ENCODE assay signal across 12 cellular contexts in the genomic region with DNA sequence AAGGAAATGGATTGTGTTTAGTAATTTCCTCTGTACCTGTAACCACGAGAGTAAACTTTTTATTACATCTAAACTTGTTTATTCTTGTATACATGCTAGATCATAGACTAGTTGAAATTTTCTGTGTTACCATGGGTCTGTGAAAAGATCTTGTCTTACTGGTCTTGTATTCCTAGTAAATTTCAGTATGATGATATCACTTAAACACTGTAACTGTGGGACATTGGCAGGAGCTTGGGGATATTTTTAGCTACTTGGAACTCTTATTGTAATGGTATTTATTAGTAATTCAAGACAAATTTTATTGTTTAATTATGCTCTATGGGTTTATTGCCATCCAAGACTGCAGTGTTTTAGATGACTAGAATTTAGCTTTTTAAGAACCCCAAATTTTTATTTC. TPM values are rescaled to one million over a fixed set of nuclear protein-coding genes. Genes with fewer than 3 reads are reported as not detected.
DNase-seq lines count a peak whose midpoint lies in the region; ATAC-seq and TF ChIP-seq lines count a peak whose summit lies in the region.
"Had no signal": no experiment of that assay in that cellular context is flagged by ENCODE, and none has a peak within 500 bp of the region (broad histone marks: within the 10 kb centered on the region; RNA-seq: fewer than 3 reads in every experiment).

No MANE protein-coding gene starts in this region.

- H3K56ac ChIP-seq in mesendoderm (ENCODE audit: low read length): no peak overlapping the region

- H3K36me3 ChIP-seq in left lung (no peaks in the 10 kb centered on the region), mesendoderm (ENCODE audit: control insufficient read depth, insufficient read depth, low read length) (no peaks in the 10 kb centered on the region)
- H3K36me3 ChIP-seq: neural progenitor cell had no signal

- H3K4ac ChIP-seq in mesendoderm (ENCODE audit: low read depth, low read length): no peak overlapping the region

- no peak overlapping the region for H3K27ac ChIP-seq in left lung
- H3K27ac ChIP-seq in mesendoderm (ENCODE audit: low read depth, low read length): no peak overlapping the region

- no peak overlapping the region for H3K18ac ChIP-seq in mesendoderm (ENCODE audit: low read length)

- H3K23ac ChIP-seq in mesendoderm (ENCODE audit: low read length): no peak overlapping the region

- DNase-seq in left ventricle myocardium superior: no peak
- no peak for DNase-seq in Right ventricle myocardium inferior (ENCODE audit: missing footprints)
- peak; percentile 60 for DNase-seq in cerebellar cortex (ENCODE audit: low spot score)
- DNase-seq in left lung: no peak
- no peak for DNase-seq in mesendoderm
- no peak for DNase-seq in DMS114 treated with DMSO at 0.1 percent for 48 hours (lab: John Stamatoyannopoulos, UW; ENCODE audit: unreplicated experiment)
- DNase-seq in nucleus accumbens (lab: John Stamatoyannopoulos, UW): no peak
- DNase-seq in epidermal melanocyte (ENCODE audit: insufficient read length, low spot score): no peak
- DNase-seq: effector memory CD8-positive, alpha-beta T cell; NCI-H1436 treated with DMSO at 0.1 percent for 48 hours had no signal

- no peak overlapping the region for H2BK120ac ChIP-seq in mesendoderm (ENCODE audit: low read depth, low read length)

- H3K9ac ChIP-seq in mesendoderm (ENCODE audit: low read length): no peak overlapping the region
- H3K9ac ChIP-seq: neural progenitor cell had no signal

- no peaks in the 10 kb centered on the region for H3K9me3 ChIP-seq in left lung

- H2BK5ac ChIP-seq in mesendoderm (ENCODE audit: low read length): no peak overlapping the region

- H2BK15ac ChIP-seq in mesendoderm (replicated peaks; ENCODE audit: low read depth): no peak overlapping the region

- H3K79me1 ChIP-seq in mesendoderm (ENCODE audit: low read length): peaks cover 7% of the 10 kb centered on the region

- H3K27me3 ChIP-seq in left lung (no peaks in the 10 kb centered on the region), mesendoderm (ENCODE audit: insufficient read depth, low read length, poor library complexity) (no peaks in the 10 kb centered on the region)
- H3K27me3 ChIP-seq: neural progenitor cell had no signal

- H3K4me1 ChIP-seq in left lung: peaks cover 0 to 18% of the 10 kb centered on the region in 2 donors
- H3K4me1 ChIP-seq in mesendoderm (ENCODE audit: control insufficient read depth, low read depth, low read length): peaks cover 3% of the 10 kb centered on the region

- no CpG with 5 or more reads among the region's 1 CpG for WGBS in mesendoderm (ENCODE audit: extremely low coverage, insufficient coverage, low lambda C conversion rate)

- H3K4me3 ChIP-seq in left lung: no peak overlapping the region
- H3K4me3 ChIP-seq in mesendoderm (ENCODE audit: low read length): no peak overlapping the region
- H3K4me3 ChIP-seq: neural progenitor cell had no signal

- no peak for TF ChIP-seq CTCF in left lung (IDR thresholded peaks at IDR 0.05)

- intact Hi-C loops in left ventricle myocardium superior (cut with micrococcal nuclease) (no loop called here), Right ventricle myocardium inferior (cut with DNase I) (no loop called here), left lung (cut with DNase I) (no loop called here)

- H2AK5ac ChIP-seq in mesendoderm (ENCODE audit: low read length): no peak overlapping the region

- peak; percentile 46 for ATAC-seq in left ventricle myocardium superior
- ATAC-seq in Right ventricle myocardium inferior: no peak
- ATAC-seq in left lung: peak; percentile 27
- ATAC-seq: effector memory CD8-positive, alpha-beta T cell; stimulated activated effector memory CD8-positive, alpha-beta T cell treated with anti-CD3 and anti-CD28 coated beads, Interleukin-12 subunit alpha, Interleukin-12 subunit beta, amount 100 ng/mL, for 72 hours had no signal

- H3K79me2 ChIP-seq in mesendoderm (ENCODE audit: control insufficient read depth, insufficient read depth, low read length): no peaks in the 10 kb centered on the region

- no peak overlapping the region for H4K5ac ChIP-seq in mesendoderm (ENCODE audit: low read length)

- H3K4me2 ChIP-seq in mesendoderm (ENCODE audit: low read length): no peak overlapping the region
- H3K4me2 ChIP-seq: neural progenitor cell had no signal

- H4K8ac ChIP-seq in mesendoderm (ENCODE audit: low read depth, low read length): no peak overlapping the region

RNA-seq across cellular contexts. Expression of a gene that starts 25.9 kb away (rescaled TPM):
- total RNA-seq in left ventricle myocardium superior (101 TPM), Right ventricle myocardium inferior (94.9 TPM), left lung (10 to 100 TPM; 69.7 to 86.8 TPM)
- polyA plus RNA-seq in mesendoderm (2013, experiment 1 of 2): 14.2 TPM
- 13.1 TPM for polyA plus RNA-seq in mesendoderm (2013, experiment 2 of 2)
